ENCODE assay signal across 25 cellular contexts in genomic region chr11:28461338-28461737, GRCh38.
DNase-seq lines count a peak whose midpoint lies in the region; ATAC-seq and TF ChIP-seq lines count a peak whose summit lies in the region.
"Had no signal": no experiment of that assay in that cellular context is flagged by ENCODE, and none has a peak within 500 bp of the region (broad histone marks: within the 10 kb centered on the region; RNA-seq: fewer than 3 reads in every experiment).

No MANE protein-coding gene starts in this region.

- no peak overlapping the region for H2AFZ ChIP-seq in GM23248

- no peaks in the 10 kb centered on the region for H3K9me3 ChIP-seq in GM23248 (ENCODE audit: low read depth)
- H3K9me3 ChIP-seq in naive thymus-derived CD4-positive, alpha-beta T cell (ENCODE audit: control insufficient read depth in 2 of 3, low read length in 3 of 3), result no peaks in the 10 kb centered on the region
- H3K9me3 ChIP-seq: HAP-1 had no signal

- peaks cover 0 to 2% (median 0%) of the 10 kb centered on the region in 7 donors for H3K4me1 Mint-ChIP-seq in naive thymus-derived CD4-positive, alpha-beta T cell
- H3K4me1 Mint-ChIP-seq: activated CD4-positive, alpha-beta T cell treated with anti-CD3 and anti-CD28 coated beads, Interleukin-2, amount 10 ng/mL, durations not matched to agents 7 days and 5 days; activated CD8-positive, alpha-beta memory T cell treated with anti-CD3 and anti-CD28 coated beads, Interleukin-2, amount 10 ng/mL, durations not matched to agents 7 days and 5 days; activated naive CD4-positive, alpha-beta T cell treated with anti-CD3 and anti-CD28 coated beads, Interleukin-2, amount 50 U/mL, for 24 hours; nephron progenitor cell had no signal

- H3K36me3 Mint-ChIP-seq in naive thymus-derived CD4-positive, alpha-beta T cell, result no peaks in the 10 kb centered on the region
- H3K36me3 Mint-ChIP-seq: activated CD8-positive, alpha-beta memory T cell treated with anti-CD3 and anti-CD28 coated beads, Interleukin-2, amount 10 ng/mL, durations not matched to agents 7 days and 5 days; activated naive CD4-positive, alpha-beta T cell treated with anti-CD3 and anti-CD28 coated beads, Interleukin-2, amount 50 U/mL, for 24 hours had no signal

- CTCF ChIA-PET in naive thymus-derived CD4-positive, alpha-beta T cell (lab: Charles Lee), result no interaction called here

- H3K27me3 Mint-ChIP-seq in naive thymus-derived CD4-positive, alpha-beta T cell, result no peaks in the 10 kb centered on the region
- H3K27me3 Mint-ChIP-seq: activated CD4-positive, alpha-beta T cell treated with anti-CD3 and anti-CD28 coated beads, Interleukin-2, amount 10 ng/mL, durations not matched to agents 7 days and 5 days; activated CD8-positive, alpha-beta memory T cell treated with anti-CD3 and anti-CD28 coated beads, Interleukin-2, amount 10 ng/mL, durations not matched to agents 7 days and 5 days; activated naive CD4-positive, alpha-beta T cell treated with anti-CD3 and anti-CD28 coated beads, Interleukin-2, amount 50 U/mL, for 24 hours had no signal

- H3K27ac Mint-ChIP-seq in naive thymus-derived CD4-positive, alpha-beta T cell, result no peak overlapping the region
- H3K27ac Mint-ChIP-seq: activated CD4-positive, alpha-beta T cell treated with anti-CD3 and anti-CD28 coated beads, Interleukin-2, amount 10 ng/mL, durations not matched to agents 7 days and 5 days; activated CD8-positive, alpha-beta memory T cell treated with anti-CD3 and anti-CD28 coated beads, Interleukin-2, amount 10 ng/mL, durations not matched to agents 7 days and 5 days; activated naive CD4-positive, alpha-beta T cell treated with anti-CD3 and anti-CD28 coated beads, Interleukin-2, amount 50 U/mL, for 24 hours; nephron progenitor cell had no signal

- H3K36me3 ChIP-seq in GM23248 (ENCODE audit: low read depth), result no peaks in the 10 kb centered on the region
- no peaks in the 10 kb centered on the region for H3K36me3 ChIP-seq in brain microvascular endothelial cell (replicated peaks)
- no peaks in the 10 kb centered on the region for H3K36me3 ChIP-seq in naive thymus-derived CD4-positive, alpha-beta T cell (ENCODE audit: control insufficient read depth in 2 of 3, insufficient read depth in 3 of 3, low read length in 3 of 3)
- H3K36me3 ChIP-seq: HAP-1, sigmoid colon had no signal

- 5 to 27% methylated on average over 1 of the region's 1 CpG for WGBS in GM23248 (ENCODE audit: low coverage in 1 of 2, low lambda C conversion rate in 2 of 2, missing lambda C conversion rate in 2 of 2), 2 experiments

- peaks cover 14% of the 10 kb centered on the region; the same call in 1 of the 2 replicates for H3F3A ChIP-seq in GM23248 (ENCODE audit: insufficient read depth)

- peaks cover 20% of the 10 kb centered on the region for H3K4me1 ChIP-seq in GM23248 (ENCODE audit: insufficient read depth)
- H3K4me1 ChIP-seq in naive thymus-derived CD4-positive, alpha-beta T cell (ENCODE audit: control insufficient read depth in 2 of 2, insufficient read depth in 2 of 2, low read length in 2 of 2), result no peaks in the 10 kb centered on the region
- H3K4me1 ChIP-seq: HAP-1, sigmoid colon had no signal

- no peak overlapping the region for H3K9ac ChIP-seq in GM23248

- DNase-seq in AG08395 (ENCODE audit: low spot score) (peak; percentile 50), GM23248 (peak; percentile 58), brain microvascular endothelial cell (peak; percentile 18), fibroblast of villous mesenchyme (ENCODE audit: low read depth) (peak; percentile 29), cortex of kidney (lab: John Stamatoyannopoulos, UW) (no peak), NCI-H2107 treated with DMSO at 0.1 percent for 48 hours (lab: John Stamatoyannopoulos, UW; ENCODE audit: unreplicated experiment) (no peak)
- no peak for DNase-seq in naive thymus-derived CD4-positive, alpha-beta T cell
- DNase-seq: activated CD4-positive, alpha-beta T cell treated with anti-CD3 and anti-CD28 coated beads, Interleukin-2, amount 10 ng/mL, durations not matched to agents 7 days and 5 days; activated CD8-positive, alpha-beta memory T cell treated with anti-CD3 and anti-CD28 coated beads, Interleukin-2, amount 10 ng/mL, durations not matched to agents 7 days and 5 days; foreskin melanocyte; hippocampal formation; Karpas-422; NCI-H1092; NCI-H2029; NCI-H510A; nephron progenitor cell; posterior cingulate gyrus; sigmoid colon; substantia nigra; T-helper 2 cell had no signal

- no peak for ATAC-seq in HG03196 (IDR thresholded peaks at IDR 0.05; ENCODE audit: unreplicated experiment)
- ATAC-seq in naive thymus-derived CD4-positive, alpha-beta T cell, result no peak
- ATAC-seq: activated CD8-positive, alpha-beta memory T cell treated with anti-CD3 and anti-CD28 coated beads, Interleukin-2, amount 10 ng/mL, durations not matched to agents 7 days and 5 days had no signal

- no peaks in the 10 kb centered on the region for H3K27me3 ChIP-seq in GM23248 (replicated peaks; ENCODE audit: insufficient read depth)
- no peaks in the 10 kb centered on the region for H3K27me3 ChIP-seq in brain microvascular endothelial cell (replicated peaks)
- no peaks in the 10 kb centered on the region for H3K27me3 ChIP-seq in naive thymus-derived CD4-positive, alpha-beta T cell (ENCODE audit: control insufficient read depth in 2 of 2, insufficient read depth in 2 of 2, low read length in 2 of 2)
- H3K27me3 ChIP-seq: sigmoid colon had no signal

- POLR2A ChIA-PET in naive thymus-derived CD4-positive, alpha-beta T cell (lab: Charles Lee), result no interaction called here

- no peaks in the 10 kb centered on the region for H3K9me2 ChIP-seq in GM23248 (ENCODE audit: insufficient read depth)

- TF ChIP-seq CTCF in brain microvascular endothelial cell (IDR thresholded peaks at IDR 0.05; ENCODE audit: low read depth, low read length, missing control alignments), result no peak
- no peak for TF ChIP-seq CTCF in fibroblast of villous mesenchyme (IDR thresholded peaks at IDR 0.05; ENCODE audit: insufficient read depth, low read depth, low read length)

- peak overlapping the region; percentile 17 for H3K4me2 ChIP-seq in GM23248 (ENCODE audit: unreplicated experiment)

- intact Hi-C loops in naive thymus-derived CD4-positive, alpha-beta T cell (cut with micrococcal nuclease), result no loop called here

- no peaks in the 10 kb centered on the region for H4K20me1 ChIP-seq in GM23248 (ENCODE audit: insufficient read depth)

- H3K4me3 ChIP-seq in GM23248 (no peak overlapping the region), brain microvascular endothelial cell (ENCODE audit: low read depth, low read length) (no peak overlapping the region), fibroblast of villous mesenchyme (ENCODE audit: low read depth, low read length) (no peak overlapping the region)
- H3K4me3 ChIP-seq in naive thymus-derived CD4-positive, alpha-beta T cell (ENCODE audit: low read length), result no peak overlapping the region
- H3K4me3 ChIP-seq: HAP-1, sigmoid colon, SK-N-MC had no signal

- in situ Hi-C loops in GM23248 (cut with MboI), result no loop called here
- in situ Hi-C loops in brain microvascular endothelial cell (cut with HindIII; ENCODE audit: low pct_ligation_motif_present, low sequenced_read_pairs), result no loop called here

- H3K27ac ChIP-seq in GM23248 (peak overlapping the region; percentile 10; the same call in 1 of the 2 replicates), brain microvascular endothelial cell (no peak overlapping the region)
- no peak overlapping the region for H3K27ac ChIP-seq in naive thymus-derived CD4-positive, alpha-beta T cell (ENCODE audit: low read depth, low read length)
- H3K27ac ChIP-seq: sigmoid colon, SK-N-MC, VCaP had no signal

- H3K79me2 ChIP-seq in GM23248 (ENCODE audit: insufficient read depth), result no peaks in the 10 kb centered on the region

- H3K4me3 Mint-ChIP-seq in naive thymus-derived CD4-positive, alpha-beta T cell, result no peak overlapping the region
- H3K4me3 Mint-ChIP-seq: activated CD4-positive, alpha-beta T cell treated with anti-CD3 and anti-CD28 coated beads, Interleukin-2, amount 10 ng/mL, durations not matched to agents 7 days and 5 days; activated CD8-positive, alpha-beta memory T cell treated with anti-CD3 and anti-CD28 coated beads, Interleukin-2, amount 10 ng/mL, durations not matched to agents 7 days and 5 days; activated naive CD4-positive, alpha-beta T cell treated with anti-CD3 and anti-CD28 coated beads, Interleukin-2, amount 50 U/mL, for 24 hours; nephron progenitor cell had no signal

- peaks cover 0 to 3% (median 0%) of the 10 kb centered on the region in 11 donors for H3K9me3 Mint-ChIP-seq in naive thymus-derived CD4-positive, alpha-beta T cell
- H3K9me3 Mint-ChIP-seq: activated CD4-positive, alpha-beta T cell treated with anti-CD3 and anti-CD28 coated beads, Interleukin-2, amount 10 ng/mL, durations not matched to agents 7 days and 5 days; activated naive CD4-positive, alpha-beta T cell treated with anti-CD3 and anti-CD28 coated beads, Interleukin-2, amount 50 U/mL, for 24 hours; nephron progenitor cell had no signal

Comparison
In these comparisons a context has a peak if more than half of its experiments do, and no peak if none do; other contexts are left out.
1. DNase-seq: peak in AG08395 (single experiment), GM23248 (single experiment), brain microvascular endothelial cell (single experiment) and fibroblast of villous mesenchyme (single experiment); none in cortex of kidney (single experiment), naive thymus-derived CD4-positive, alpha-beta T cell (0 of 9) and NCI-H2107 treated with DMSO at 0.1 percent for 48 hours (single experiment).